In genomic region chr19:48741222-48741999, GRCh38 we compare ENCODE assay signal across 2 cellular contexts.
TF ChIP-seq lines count a peak whose summit lies in the region.

No MANE protein-coding gene starts in this region.

TF ChIP-seq in A549, 52 proteins besides CTCF, POLR2A, EP300 and RAD21:
- TF ChIP-seq JUNB (IDR thresholded peaks at IDR 0.05) (no peak), BHLHE40 (IDR thresholded peaks at IDR 0.05; ENCODE audit: low read depth, low read length) (no peak), JUN (IDR thresholded peaks at IDR 0.05) (no peak), PBX3 (IDR thresholded peaks at IDR 0.05) (no peak), EHF (CRISPR knock-in tag; IDR thresholded peaks at IDR 0.05) (no peak), FOSB (CRISPR knock-in tag; IDR thresholded peaks at IDR 0.05) (no peak), EHMT2 (IDR thresholded peaks at IDR 0.05; ENCODE audit: low read depth) (no peak), SREBF2 (IDR thresholded peaks at IDR 0.05) (no peak)

TF ChIP-seq in liver, 16 proteins besides CTCF, POLR2A, EP300 and RAD21:
- TF ChIP-seq NR2F2 (IDR thresholded peaks at IDR 0.05): peak; percentile 39
- TF ChIP-seq RXRA (IDR thresholded peaks at IDR 0.05): no peak
